In genomic region chr13:98223741-98224140, GRCh38 we compare ENCODE assay signal across 24 cellular contexts. TPM values are rescaled to one million over a fixed set of nuclear protein-coding genes. Genes with fewer than 3 reads are reported as not detected.
"Had no signal": no experiment of that assay in that cellular context is flagged by ENCODE, and none has a peak within 500 bp of the region (broad histone marks: within the 10 kb centered on the region; RNA-seq: fewer than 3 reads in every experiment).

No MANE protein-coding gene starts in this region.

- H3K4me1 ChIP-seq: foreskin keratinocyte had no signal

- H3K4me3 Mint-ChIP-seq: activated B cell treated with CpG ODN at 0.5 μM for 24 hours; activated CD4-positive, alpha-beta T cell treated with anti-CD3 and anti-CD28 coated beads, Interleukin-2, amount 10 ng/mL, durations not matched to agents 24 days and 14 days; activated CD8-positive, alpha-beta T cell treated with anti-CD3 and anti-CD28 coated beads, Interleukin-2, amount 10 ng/mL, durations not matched to agents 7 days and 5 days; activated naive CD4-positive, alpha-beta T cell treated with anti-CD3 and anti-CD28 coated beads for 36 hours; activated T-cell treated with anti-CD3 and anti-CD28 coated beads, Interleukin-2, amount 50 U/mL, for 4 hours; brain; naive thymus-derived CD4-positive, alpha-beta T cell; T-cell had no signal

- H3K27ac ChIP-seq: colonic mucosa, foreskin keratinocyte, neutrophil, parathyroid adenoma, spleen, tibial nerve had no signal

- H3K4me3 ChIP-seq: colonic mucosa, spleen, tibial nerve had no signal

- DNase-seq: activated B cell treated with CpG ODN at 0.5 μM for 24 hours; activated CD4-positive, alpha-beta T cell treated with anti-CD3 and anti-CD28 coated beads, Interleukin-2, amount 10 ng/mL, durations not matched to agents 24 days and 14 days; activated CD8-positive, alpha-beta T cell treated with anti-CD3 and anti-CD28 coated beads, Interleukin-2, amount 10 ng/mL, durations not matched to agents 7 days and 5 days; activated naive CD4-positive, alpha-beta T cell treated with anti-CD3 and anti-CD28 coated beads for 36 hours; activated T-cell treated with anti-CD3 and anti-CD28 coated beads, Interleukin-2, amount 50 U/mL, for 4 hours; caudate nucleus; colonic mucosa; foreskin keratinocyte; left ventricle myocardium superior; naive thymus-derived CD4-positive, alpha-beta T cell; retina; spleen; stimulated activated CD8-positive, alpha-beta memory T cell treated with anti-CD3 and anti-CD28 coated beads, Interleukin-4, amount 100 ng/mL, for 48 hours; stimulated activated naive CD4-positive, alpha-beta T cell; substantia nigra; T-cell had no signal

- H3K36me3 ChIP-seq: colonic mucosa, neutrophil, spleen, tibial nerve had no signal

- H3K9me3 Mint-ChIP-seq: activated B cell treated with CpG ODN at 0.5 μM for 24 hours; activated CD4-positive, alpha-beta T cell treated with anti-CD3 and anti-CD28 coated beads, Interleukin-2, amount 10 ng/mL, durations not matched to agents 24 days and 14 days; activated naive CD4-positive, alpha-beta T cell treated with anti-CD3 and anti-CD28 coated beads for 36 hours; activated T-cell treated with anti-CD3 and anti-CD28 coated beads, Interleukin-2, amount 50 U/mL, for 4 hours had no signal

- ATAC-seq: activated CD8-positive, alpha-beta T cell treated with anti-CD3 and anti-CD28 coated beads, Interleukin-2, amount 10 ng/mL, durations not matched to agents 7 days and 5 days; activated T-cell treated with anti-CD3 and anti-CD28 coated beads, Interleukin-2, amount 50 U/mL, for 4 hours; foreskin keratinocyte; left ventricle myocardium superior; naive thymus-derived CD4-positive, alpha-beta T cell; T-cell had no signal

- H3K27me3 Mint-ChIP-seq: activated B cell treated with CpG ODN at 0.5 μM for 24 hours, brain had no signal

- H3K36me3 Mint-ChIP-seq: naive thymus-derived CD4-positive, alpha-beta T cell; T-cell had no signal

- H3K9me3 ChIP-seq: colonic mucosa, neutrophil had no signal

- H3K27me3 ChIP-seq: colonic mucosa, foreskin keratinocyte, neutrophil, spleen, tibial nerve had no signal

- H3K4me1 Mint-ChIP-seq: activated B cell treated with CpG ODN at 0.5 μM for 24 hours; activated CD4-positive, alpha-beta T cell treated with anti-CD3 and anti-CD28 coated beads, Interleukin-2, amount 10 ng/mL, durations not matched to agents 24 days and 14 days; naive thymus-derived CD4-positive, alpha-beta T cell; T-cell had no signal

- H3K27ac Mint-ChIP-seq: activated B cell treated with CpG ODN at 0.5 μM for 24 hours; activated CD4-positive, alpha-beta T cell treated with anti-CD3 and anti-CD28 coated beads, Interleukin-2, amount 10 ng/mL, durations not matched to agents 24 days and 14 days; activated CD8-positive, alpha-beta T cell treated with anti-CD3 and anti-CD28 coated beads, Interleukin-2, amount 10 ng/mL, durations not matched to agents 7 days and 5 days; activated naive CD4-positive, alpha-beta T cell treated with anti-CD3 and anti-CD28 coated beads for 36 hours; naive thymus-derived CD4-positive, alpha-beta T cell; T-cell had no signal

RNA-seq across cellular contexts. Expression of gene RNF113B, which starts 46.7 kb away (rescaled TPM):
- total RNA-seq: activated B cell treated with CpG ODN at 0.5 μM for 24 hours; activated CD4-positive, alpha-beta T cell treated with anti-CD3 and anti-CD28 coated beads, Interleukin-2, amount 10 ng/mL, durations not matched to agents 24 days and 14 days; activated CD8-positive, alpha-beta T cell treated with anti-CD3 and anti-CD28 coated beads, Interleukin-2, amount 10 ng/mL, durations not matched to agents 7 days and 5 days; activated naive CD4-positive, alpha-beta T cell treated with anti-CD3 and anti-CD28 coated beads for 36 hours; activated T-cell treated with anti-CD3 and anti-CD28 coated beads, Interleukin-2, amount 50 U/mL, for 4 hours; colonic mucosa; epithelial cell of proximal tubule; fibroblast of lung; foreskin keratinocyte; left ventricle myocardium superior; mucosa of gallbladder; naive thymus-derived CD4-positive, alpha-beta T cell; spleen; T-cell; tibial nerve had no signal
- polyA plus RNA-seq: fibroblast of lung; foreskin keratinocyte; keratinocyte; naive thymus-derived CD4-positive, alpha-beta T cell; spleen had no signal
